Comparison of ENCODE assay signal across 9 cellular contexts in genomic region chr12:52221912-52222457, GRCh38. TPM values are rescaled to one million over a fixed set of nuclear protein-coding genes. Genes with fewer than 3 reads are reported as not detected.
DNase-seq lines count a peak whose midpoint lies in the region; ATAC-seq, FAIRE-seq and TF ChIP-seq lines count a peak whose summit lies in the region.
"Had no signal": no experiment of that assay in that cellular context is flagged by ENCODE, and none has a peak within 500 bp of the region (broad histone marks: within the 10 kb centered on the region; RNA-seq: fewer than 3 reads in every experiment).

No MANE protein-coding gene starts in this region.

- H3K4me1 Mint-ChIP-seq in activated CD4-positive, alpha-beta T cell treated with anti-CD3 and anti-CD28 coated beads, Interleukin-2, amount 10 ng/mL, durations not matched to agents 7 days and 5 days = peaks cover 7% of the 10 kb centered on the region

- ATAC-seq in HG03025 (IDR thresholded peaks at IDR 0.05; ENCODE audit: low FRiP score, unreplicated experiment) = no peak

- no peaks in the 10 kb centered on the region for H3K36me3 Mint-ChIP-seq in activated CD4-positive, alpha-beta T cell treated with anti-CD3 and anti-CD28 coated beads, Interleukin-2, amount 10 ng/mL, durations not matched to agents 7 days and 5 days (ENCODE audit: low read depth)

- no peaks in the 10 kb centered on the region for H3K9me3 Mint-ChIP-seq in activated CD4-positive, alpha-beta T cell treated with anti-CD3 and anti-CD28 coated beads, Interleukin-2, amount 10 ng/mL, durations not matched to agents 7 days and 5 days

- H3K27me3 ChIP-seq in endothelial cell of umbilical vein (ENCODE audit: control insufficient read depth in 2 of 2, insufficient read depth in 2 of 2, low read length in 2 of 2) = no peaks in the 10 kb centered on the region

- intact Hi-C loops in endothelial cell of umbilical vein (cut with micrococcal nuclease) = no loop called here

- no peak overlapping the region for H3K27ac Mint-ChIP-seq in activated CD4-positive, alpha-beta T cell treated with anti-CD3 and anti-CD28 coated beads, Interleukin-2, amount 10 ng/mL, durations not matched to agents 7 days and 5 days

- dilution Hi-C loops in endothelial cell of umbilical vein (cut with MboI; ENCODE audit: extremely low pct_ligation_motif_present, low sequenced_read_pairs) = no loop called here

- H3K9me1 ChIP-seq in endothelial cell of umbilical vein (replicated peaks; ENCODE audit: control insufficient read depth, extremely low read depth, insufficient read depth, low read length) = no peaks in the 10 kb centered on the region

- H2AFZ ChIP-seq in endothelial cell of umbilical vein (ENCODE audit: low read depth, low read length) = no peak overlapping the region

- POLR2A ChIA-PET in activated CD4-positive, alpha-beta T cell treated with anti-CD3 and anti-CD28 coated beads, Interleukin-2, amount 10 ng/mL, durations not matched to agents 7 days and 5 days (lab: Charles Lee) = no interaction called here
- POLR2A ChIA-PET in endothelial cell of umbilical vein (lab: Charles Lee) = interaction anchor here (0.6 kb wide), 1 partner anchor 56 kb away, joined by 6 read pairs; no protein-coding TSS in a partner anchor

- H3K27me3 Mint-ChIP-seq in activated CD4-positive, alpha-beta T cell treated with anti-CD3 and anti-CD28 coated beads, Interleukin-2, amount 10 ng/mL, durations not matched to agents 7 days and 5 days = peaks cover 54% of the 10 kb centered on the region

- TF ChIP-seq CTCF in LNCaP clone FGC (IDR thresholded peaks at IDR 0.05; ENCODE audit: control insufficient read depth, extremely low read depth, insufficient read depth) (peak; percentile 28), endothelial cell of umbilical vein (IDR thresholded peaks at IDR 0.05; ENCODE audit: extremely low read depth in 1 of 2, insufficient read depth in 1 of 2, low read depth in 1 of 2, low read length in 2 of 2) (peak; percentile 70 to 78)

- H3K4me3 ChIP-seq in LNCaP clone FGC (ENCODE audit: low read depth, low read length) = no peak overlapping the region
- no peak overlapping the region for H3K4me3 ChIP-seq in endothelial cell of umbilical vein (replicated peaks in 1 of 3; ENCODE audit: insufficient read depth in 1 of 3, low read depth in 1 of 3, low read length in 3 of 3)

- H3K27ac ChIP-seq in endothelial cell of umbilical vein (ENCODE audit: insufficient read depth, low read depth, low read length) = no peak overlapping the region

- no peaks in the 10 kb centered on the region for H3K79me2 ChIP-seq in endothelial cell of umbilical vein (ENCODE audit: control insufficient read depth, insufficient read depth, low read length)

- FAIRE-seq in endothelial cell of umbilical vein (lab: Jason Lieb, UNC) = peak; percentile 33

- H3K9me3 ChIP-seq in endothelial cell of umbilical vein (replicated peaks; ENCODE audit: control insufficient read depth, insufficient read depth, low read length) = no peaks in the 10 kb centered on the region

- CTCF ChIA-PET in activated CD4-positive, alpha-beta T cell treated with anti-CD3 and anti-CD28 coated beads, Interleukin-2, amount 10 ng/mL, durations not matched to agents 7 days and 5 days (lab: Charles Lee) = interaction anchor here (0.5 to 2.0 kb wide), 19 partner anchors 9 to 540 kb away, joined by 3 to 8 read pairs (median 3); partner anchors contain the start of gene KRT7
- CTCF ChIA-PET in endothelial cell of umbilical vein (lab: Charles Lee) = interaction anchor here (0.7 to 3.8 kb wide), 20 partner anchors 8 to 658 kb away, joined by 3 to 20 read pairs (median 4); partner anchors contain the start of genes KRT7, KRT80 and KRT86

- no peak overlapping the region for H3K9ac ChIP-seq in endothelial cell of umbilical vein (replicated peaks; ENCODE audit: extremely low read depth, insufficient read depth, low read length)

- H3K4me3 Mint-ChIP-seq in activated CD4-positive, alpha-beta T cell treated with anti-CD3 and anti-CD28 coated beads, Interleukin-2, amount 10 ng/mL, durations not matched to agents 7 days and 5 days = no peak overlapping the region

- no peak for TF ChIP-seq POLR2A in endothelial cell of umbilical vein (IDR thresholded peaks at IDR 0.05; ENCODE audit: low read depth, low read length)

- peaks cover 11% of the 10 kb centered on the region for H3K4me1 ChIP-seq in endothelial cell of umbilical vein (ENCODE audit: control insufficient read depth, extremely low read depth, insufficient read depth, low read length)

- DNase-seq in ELF-1 (ENCODE audit: low read depth, low spot score) (peak; percentile 74), LNCaP clone FGC (ENCODE audit: low read depth) (no peak), endothelial cell of umbilical vein (ENCODE audit: low read depth, low spot score) (peak; percentile 44), nucleus accumbens (lab: John Stamatoyannopoulos, UW) (peak in 38 of 56 donors; percentile 16 to 88 (median 52)), NCI-H1048 (lab: John Stamatoyannopoulos, UW) (no peak), DMS114 treated with DMSO at 0.1 percent for 48 hours (lab: John Stamatoyannopoulos, UW; ENCODE audit: unreplicated experiment) (no peak)
- DNase-seq in activated CD4-positive, alpha-beta T cell treated with anti-CD3 and anti-CD28 coated beads, Interleukin-2, amount 10 ng/mL, durations not matched to agents 7 days and 5 days = peak; percentile 79

- no peak overlapping the region for H3K4me2 ChIP-seq in endothelial cell of umbilical vein (ENCODE audit: insufficient read depth, low read length)

- no peaks in the 10 kb centered on the region for H3K36me3 ChIP-seq in endothelial cell of umbilical vein (ENCODE audit: control insufficient read depth in 2 of 2, extremely low read depth in 1 of 2, insufficient read depth in 2 of 2, low read length in 2 of 2)

- BruUV-seq in endothelial cell of umbilical vein (replicated peaks; lab: Mats Ljungman, UMichigan) = no TSS peak

- no peaks in the 10 kb centered on the region for H4K20me1 ChIP-seq in endothelial cell of umbilical vein (replicated peaks; ENCODE audit: control insufficient read depth, extremely low read depth, insufficient read depth, low read length)

TF ChIP-seq in endothelial cell of umbilical vein, 7 proteins besides CTCF, POLR2A, EP300 and RAD21:
- no peak for TF ChIP-seq JUN (IDR thresholded peaks at IDR 0.05; ENCODE audit: borderline replicate concordance, insufficient read depth, insufficient read length, low read depth)
- TF ChIP-seq EZH2 (IDR thresholded peaks at IDR 0.05; ENCODE audit: borderline replicate concordance, low read depth, low read length, severe bottlenecking) = no peak
TF ChIP-seq in endothelial cell of umbilical vein: peak in this region for 0.

RNA-seq across cellular contexts. Expression of gene KRT7, which starts 11.1 kb away (rescaled TPM):
- 1 to 10 TPM; 2.2 to 2.5 TPM for total RNA-seq in activated CD4-positive, alpha-beta T cell treated with anti-CD3 and anti-CD28 coated beads, Interleukin-2, amount 10 ng/mL, durations not matched to agents 7 days and 5 days
- total RNA-seq in endothelial cell of umbilical vein = 293 and 420 TPM in 2 replicates
- 120 and 131 TPM in 2 replicates for polyA plus RNA-seq in endothelial cell of umbilical vein
- polyA plus RNA-seq in endothelial cell of umbilical vein (2011; cell fraction: cytosol; rRNA removed) = 170 and 179 TPM in 2 replicates
- polyA plus RNA-seq in endothelial cell of umbilical vein (2011; cell fraction: nucleus; rRNA removed) = 202 and 253 TPM in 2 replicates
- 398 and 588 TPM in 2 replicates for polyA plus RNA-seq in endothelial cell of umbilical vein (2012)
- 110 and 113 TPM in 2 replicates for polyA minus RNA-seq in endothelial cell of umbilical vein
- 331 TPM for polyA minus RNA-seq in endothelial cell of umbilical vein (2011; cell fraction: cytosol; rRNA and poly(A)+ RNA removed)
- polyA minus RNA-seq in endothelial cell of umbilical vein (2011; cell fraction: nucleus; rRNA and poly(A)+ RNA removed) = 34.1 and 37.4 TPM in 2 replicates

RNA-seq across cellular contexts. Expression of gene KRT80, which starts 30.2 kb away (rescaled TPM):
- total RNA-seq in activated CD4-positive, alpha-beta T cell treated with anti-CD3 and anti-CD28 coated beads, Interleukin-2, amount 10 ng/mL, durations not matched to agents 7 days and 5 days = not detected
- 21.7 and 23.7 TPM in 2 replicates for total RNA-seq in endothelial cell of umbilical vein
- 12.3 and 13.6 TPM in 2 replicates for polyA plus RNA-seq in endothelial cell of umbilical vein
- polyA plus RNA-seq in endothelial cell of umbilical vein (2011; cell fraction: cytosol; rRNA removed) = 14.2 and 14.7 TPM in 2 replicates
- polyA plus RNA-seq in endothelial cell of umbilical vein (2011; cell fraction: nucleus; rRNA removed) = 21.6 and 24.7 TPM in 2 replicates
- polyA plus RNA-seq in endothelial cell of umbilical vein (2012) = 6.5 and 10.4 TPM in 2 replicates
- 11.6 and 14.8 TPM in 2 replicates for polyA minus RNA-seq in endothelial cell of umbilical vein
- polyA minus RNA-seq in endothelial cell of umbilical vein (2011; cell fraction: cytosol; rRNA and poly(A)+ RNA removed) = 68.4 TPM
- polyA minus RNA-seq in endothelial cell of umbilical vein (2011; cell fraction: nucleus; rRNA and poly(A)+ RNA removed) = 5.7 and 6.3 TPM in 2 replicates

RNA-seq across cellular contexts. Expression of gene KRT86, which starts 52.5 kb away (rescaled TPM):
- not detected for total RNA-seq in activated CD4-positive, alpha-beta T cell treated with anti-CD3 and anti-CD28 coated beads, Interleukin-2, amount 10 ng/mL, durations not matched to agents 7 days and 5 days
- not detected in 2 replicates for total RNA-seq in endothelial cell of umbilical vein
- polyA plus RNA-seq in endothelial cell of umbilical vein = not detected in 2 replicates
- polyA plus RNA-seq in endothelial cell of umbilical vein (2011; cell fraction: cytosol; rRNA removed) = not detected in 2 replicates
- 0.06 TPM in 1 of 2 replicates, not detected in the other for polyA plus RNA-seq in endothelial cell of umbilical vein (2011; cell fraction: nucleus; rRNA removed)
- polyA plus RNA-seq in endothelial cell of umbilical vein (2012) = not detected in 2 replicates
- polyA minus RNA-seq in endothelial cell of umbilical vein = not detected in 2 replicates
- polyA minus RNA-seq in endothelial cell of umbilical vein (2011; cell fraction: cytosol; rRNA and poly(A)+ RNA removed) = 1.2 TPM
- polyA minus RNA-seq in endothelial cell of umbilical vein (2011; cell fraction: nucleus; rRNA and poly(A)+ RNA removed) = not detected in 2 replicates
- total RNA-seq: right cardiac atrium had no signal
- polyA plus RNA-seq: right cardiac atrium had no signal

Comparison
In these comparisons a context has a peak if more than half of its experiments do, and no peak if none do; other contexts are left out.
1. DNase-seq: peak in ELF-1 (single experiment), activated CD4-positive, alpha-beta T cell treated with anti-CD3 and anti-CD28 coated beads, Interleukin-2, amount 10 ng/mL, durations not matched to agents 7 days and 5 days (single experiment), endothelial cell of umbilical vein (single experiment) and nucleus accumbens (38 of 56); none in LNCaP clone FGC (single experiment), NCI-H1048 (single experiment) and DMS114 treated with DMSO at 0.1 percent for 48 hours (single experiment).
2. RNA of gene KRT7, which starts 11.1 kb away (total RNA-seq): 293 to 420 TPM in endothelial cell of umbilical vein; 2.2 to 2.5 TPM in activated CD4-positive, alpha-beta T cell treated with anti-CD3 and anti-CD28 coated beads, Interleukin-2, amount 10 ng/mL, durations not matched to agents 7 days and 5 days; every median in the first group is over 10 times any median in the second.
3. RNA of gene KRT80, which starts 30.2 kb away (total RNA-seq): 21.7 to 23.7 TPM in endothelial cell of umbilical vein; not detected in activated CD4-positive, alpha-beta T cell treated with anti-CD3 and anti-CD28 coated beads, Interleukin-2, amount 10 ng/mL, durations not matched to agents 7 days and 5 days; every median in the first group is over 10 times any median in the second.